ENCODE assay signal across 10 cellular contexts in genomic region chr21:29237110-29238051, GRCh38.
DNase-seq lines count a peak whose midpoint lies in the region; ATAC-seq and TF ChIP-seq lines count a peak whose summit lies in the region.
"Had no signal": no experiment of that assay in that cellular context is flagged by ENCODE, and none has a peak within 500 bp of the region (broad histone marks: within the 10 kb centered on the region; RNA-seq: fewer than 3 reads in every experiment).

No MANE protein-coding gene starts in this region.

- H3K27me3 Mint-ChIP-seq in chondrocyte (ENCODE audit: low read depth), result no peaks in the 10 kb centered on the region
- no peaks in the 10 kb centered on the region for H3K27me3 Mint-ChIP-seq in mesothelial cell of epicardium (ENCODE audit: low read depth)

- intact Hi-C loops in PC-3 (cut with micrococcal nuclease), result no loop called here

- no peaks in the 10 kb centered on the region for H3F3A ChIP-seq in PC-3 (ENCODE audit: low read length, unreplicated experiment)

- no peak for TF ChIP-seq CTCF in chondrocyte (IDR thresholded peaks at IDR 0.05)
- no peak for TF ChIP-seq CTCF in mesothelial cell of epicardium (IDR thresholded peaks at IDR 0.05; ENCODE audit: unreplicated experiment)
- no peak for TF ChIP-seq CTCF in PC-3 (conservative IDR thresholded peaks at IDR 0.05; ENCODE audit: low read depth, low read length)

- no peaks in the 10 kb centered on the region for H3K79me2 ChIP-seq in PC-3 (ENCODE audit: low read length)

- H3K4me1 Mint-ChIP-seq in chondrocyte (ENCODE audit: low read depth) (peaks cover 47% of the 10 kb centered on the region), mesothelial cell of epicardium (peaks cover 20% of the 10 kb centered on the region)

- H3K4me3 Mint-ChIP-seq in chondrocyte (ENCODE audit: unreplicated experiment) (no peak overlapping the region), mesothelial cell of epicardium (no peak overlapping the region)

- no peaks in the 10 kb centered on the region for H3K36me3 ChIP-seq in muscle layer of colon (ENCODE audit: insufficient read depth, low read length)
- H3K36me3 ChIP-seq in PC-3 (ENCODE audit: low read depth, low read length), result no peaks in the 10 kb centered on the region

- CTCF ChIA-PET in PC-3 (lab: Charles Lee), result no interaction called here

- H3K9me2 ChIP-seq in PC-3 (replicated peaks; ENCODE audit: low read length), result no peaks in the 10 kb centered on the region

- POLR2A ChIA-PET in PC-3 (lab: Charles Lee; ENCODE audit: unreplicated experiment), result no interaction called here

- H3K9ac ChIP-seq in muscle layer of colon (ENCODE audit: low read length) (no peak overlapping the region), PC-3 (ENCODE audit: low read length) (no peak overlapping the region)

- H2AFZ ChIP-seq in PC-3 (ENCODE audit: low read length), result no peak overlapping the region

- BruUV-seq in PC-3 (replicated peaks; lab: Mats Ljungman, UMichigan), result no TSS peak

- H3K9me3 Mint-ChIP-seq in chondrocyte (ENCODE audit: low read depth), result no peaks in the 10 kb centered on the region
- no peaks in the 10 kb centered on the region for H3K9me3 Mint-ChIP-seq in mesothelial cell of epicardium

- no peaks in the 10 kb centered on the region for H3K27me3 ChIP-seq in muscle layer of colon (ENCODE audit: control insufficient read depth in 1 of 2, insufficient read depth in 2 of 2, low read length in 2 of 2)
- H3K27me3 ChIP-seq in PC-3 (ENCODE audit: low read length), result no peaks in the 10 kb centered on the region

- H3K9me3 ChIP-seq in muscle layer of colon (ENCODE audit: low read length) (no peaks in the 10 kb centered on the region), PC-3 (ENCODE audit: low read length) (no peaks in the 10 kb centered on the region)

- H3K27ac ChIP-seq in muscle layer of colon (ENCODE audit: low read depth, low read length), result peak overlapping the region; percentile 62
- no peak overlapping the region for H3K27ac ChIP-seq in PC-3 (ENCODE audit: low read length)

- ATAC-seq in HG02798 (IDR thresholded peaks at IDR 0.05; ENCODE audit: poor library complexity, unreplicated experiment) (peak; percentile 30), PC-3 (no peak)

- H3K4me2 ChIP-seq in PC-3 (ENCODE audit: low read length), result no peak overlapping the region

- no peaks in the 10 kb centered on the region for H4K20me1 ChIP-seq in PC-3 (ENCODE audit: low read length)

- H3K4me1 ChIP-seq in muscle layer of colon (ENCODE audit: insufficient read depth, low read length), result peaks cover 33% of the 10 kb centered on the region
- H3K4me1 ChIP-seq in PC-3 (ENCODE audit: insufficient read depth, low read length), result peaks cover 6% of the 10 kb centered on the region; the same call in 1 of the 2 replicates

- H3K27ac Mint-ChIP-seq in chondrocyte (ENCODE audit: unreplicated experiment) (peak overlapping the region; percentile 82), mesothelial cell of epicardium (no peak overlapping the region)

- H3K36me3 Mint-ChIP-seq in chondrocyte (ENCODE audit: low read depth), result no peaks in the 10 kb centered on the region
- no peaks in the 10 kb centered on the region for H3K36me3 Mint-ChIP-seq in mesothelial cell of epicardium

- H3K4me3 ChIP-seq in muscle layer of colon (ENCODE audit: low read depth in 1 of 2, low read length in 2 of 2), result no peak overlapping the region
- no peak overlapping the region for H3K4me3 ChIP-seq in PC-3 (ENCODE audit: low read length)

- peak; percentile 38 for DNase-seq in Ammon's horn (ENCODE audit: low spot score)
- DNase-seq in chondrocyte (ENCODE audit: low spot score), result no peak
- no peak for DNase-seq in mesothelial cell of epicardium (ENCODE audit: low spot score in 2 of 2, unreplicated experiment in 2 of 2)
- DNase-seq in PC-3, result no peak
- DNase-seq in GOT3 (lab: John Stamatoyannopoulos, UW), result no peak
- DNase-seq in activated T-cell treated with anti-CD3 and anti-CD28 coated beads, Interleukin-2, amount 50 U/mL, for 48 hours, result no peak
- DNase-seq: erythroblast, NCI-H1436 treated with DMSO at 0.1 percent for 48 hours had no signal
